18 cellular contexts compared by ENCODE assay signal in the genomic region with DNA sequence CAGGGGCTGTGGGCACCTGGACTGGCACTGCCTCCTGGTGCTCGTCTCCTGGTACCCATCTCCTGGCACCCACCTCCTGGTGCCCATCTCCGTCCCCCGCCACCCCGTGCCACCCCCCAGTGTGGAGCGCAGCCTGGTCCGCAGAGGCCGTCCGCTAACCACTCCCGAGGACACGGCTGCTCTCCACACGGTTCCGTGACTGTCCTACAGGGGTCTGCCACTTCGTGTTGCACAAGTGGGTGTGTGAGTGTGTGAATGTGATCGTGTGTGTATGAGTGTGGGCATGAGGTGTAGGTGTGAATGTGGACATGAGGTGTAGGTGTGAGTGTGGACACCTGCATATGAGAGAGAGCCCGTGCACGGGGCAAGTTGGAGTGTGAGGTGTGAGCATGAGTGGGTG.
DNase-seq lines count a peak whose midpoint lies in the region; ATAC-seq and TF ChIP-seq lines count a peak whose summit lies in the region.
"Had no signal": no experiment of that assay in that cellular context is flagged by ENCODE, and none has a peak within 500 bp of the region (broad histone marks: within the 10 kb centered on the region; RNA-seq: fewer than 3 reads in every experiment).

No MANE protein-coding gene starts in this region.

- H4K8ac ChIP-seq in mesenchymal stem cell (ENCODE audit: low read length): no peak overlapping the region

- H3K4me3 ChIP-seq in esophagus muscularis mucosa (no peak overlapping the region), mesenchymal stem cell (ENCODE audit: insufficient read depth in 1 of 2, low read depth in 1 of 2, low read length in 2 of 2) (no peak overlapping the region)

- no peak overlapping the region for H3K14ac ChIP-seq in mesenchymal stem cell (ENCODE audit: low read length in 2 of 2)

- peak; percentile 51 for DNase-seq in activated effector memory CD4-positive, alpha-beta T cell treated with anti-CD3 and anti-CD28 coated beads, Interleukin-2, amount 50 U/mL, for 16 hours
- no peak for DNase-seq in activated effector memory CD4-positive, alpha-beta T cell treated with Interleukin-2 at 50 U/mL for 16 hours
- peak; percentile 66 for DNase-seq in esophagus muscularis mucosa (ENCODE audit: extremely low spot score)
- peak; percentile 56 for DNase-seq in osteocyte (ENCODE audit: extremely low spot score, unreplicated experiment)
- peak; percentile 38 for DNase-seq in ureter (ENCODE audit: low spot score)
- no peak for DNase-seq in SIG-M5 (lab: John Stamatoyannopoulos, UW)
- no peak for DNase-seq in mesenchymal stem cell
- DNase-seq: COR-L47; DMS153; NCI-H1092; NCI-H1694 treated with DMSO at 0.1 percent for 48 hours; NCI-H345; NCI-H69; NK-92 treated with Interleukin-12 subunit alpha and Interleukin-12 subunit beta, amount 100 ng/mL, for 24 hours had no signal

- TF ChIP-seq POLR2A in esophagus muscularis mucosa (IDR thresholded peaks at IDR 0.05; ENCODE audit: low read depth): no peak

- H3K4me2 ChIP-seq in mesenchymal stem cell (ENCODE audit: low read length, poor library complexity, severe bottlenecking): no peak overlapping the region

- H3K23ac ChIP-seq in mesenchymal stem cell (ENCODE audit: low read length in 2 of 2): no peak overlapping the region

- no peak overlapping the region for H2AK5ac ChIP-seq in mesenchymal stem cell (ENCODE audit: low read length, severe bottlenecking)

- TF ChIP-seq CTCF in esophagus muscularis mucosa (IDR thresholded peaks at IDR 0.05): no peak
- TF ChIP-seq CTCF in osteocyte (IDR thresholded peaks at IDR 0.05): no peak

- H3K27me3 Mint-ChIP-seq in osteocyte (ENCODE audit: unreplicated experiment): no peaks in the 10 kb centered on the region

- H3K27ac Mint-ChIP-seq in osteocyte (ENCODE audit: unreplicated experiment): no peak overlapping the region

- no peak overlapping the region for H3K18ac ChIP-seq in mesenchymal stem cell (ENCODE audit: low read depth in 1 of 2, low read length in 2 of 2)

- TF ChIP-seq EP300 in esophagus muscularis mucosa (IDR thresholded peaks at IDR 0.05): no peak

- no peaks in the 10 kb centered on the region for H3K9me3 Mint-ChIP-seq in osteocyte (ENCODE audit: unreplicated experiment)

- H3K4ac ChIP-seq in mesenchymal stem cell (ENCODE audit: low read depth in 1 of 2, low read length in 2 of 2): no peak overlapping the region

- 87% methylated on average over 13 of the region's 16 CpGs for WGBS in esophagus muscularis mucosa
- 96% methylated on average over 16 of the region's 16 CpGs for WGBS in mesenchymal stem cell

- H3K36me3 ChIP-seq in esophagus muscularis mucosa (no peaks in the 10 kb centered on the region), mesenchymal stem cell (ENCODE audit: control insufficient read depth in 1 of 2, insufficient read depth in 2 of 2, low read depth in 1 of 2, low read length in 2 of 2) (no peaks in the 10 kb centered on the region)

- H2AFZ ChIP-seq in mesenchymal stem cell (ENCODE audit: low read depth, low read length): no peak overlapping the region

- H3K4me3 Mint-ChIP-seq in osteocyte (ENCODE audit: unreplicated experiment): no peak overlapping the region

- no peak overlapping the region for H4K91ac ChIP-seq in mesenchymal stem cell (ENCODE audit: low read length)

- H2BK5ac ChIP-seq in mesenchymal stem cell (ENCODE audit: low read depth, low read length, poor library complexity, severe bottlenecking): no peak overlapping the region

- no peaks in the 10 kb centered on the region for H3K79me1 ChIP-seq in mesenchymal stem cell (replicated peaks; ENCODE audit: low read length, poor library complexity, severe bottlenecking)

- peaks cover 0 to 10% (median 0%) of the 10 kb centered on the region in 4 donors for H3K27me3 ChIP-seq in esophagus muscularis mucosa
- H3K27me3 ChIP-seq in mesenchymal stem cell (ENCODE audit: control insufficient read depth in 1 of 2, insufficient read depth in 1 of 2, low read length in 2 of 2): peaks cover 0 to 3% of the 10 kb centered on the region in 2 experiments

- H2BK15ac ChIP-seq in mesenchymal stem cell (ENCODE audit: low read depth, poor library complexity, severe bottlenecking): no peak overlapping the region

- intact Hi-C loops in esophagus muscularis mucosa (cut with DNase I): no loop called here

- H3K27ac ChIP-seq in esophagus muscularis mucosa (replicated peaks in 1 of 4) (no peak overlapping the region), mesenchymal stem cell (ENCODE audit: low read length, poor library complexity, severe bottlenecking) (no peak overlapping the region)
- H3K27ac ChIP-seq: C4-2B, RWPE1 had no signal

- no peaks in the 10 kb centered on the region for H3K36me3 Mint-ChIP-seq in osteocyte (ENCODE audit: unreplicated experiment)

- no peak overlapping the region for H2BK12ac ChIP-seq in mesenchymal stem cell (ENCODE audit: low read length in 2 of 2)

- H3K9me3 ChIP-seq in esophagus muscularis mucosa (no peaks in the 10 kb centered on the region), mesenchymal stem cell (ENCODE audit: control insufficient read depth, low read length) (no peaks in the 10 kb centered on the region)

- no peak overlapping the region for H3K9ac ChIP-seq in mesenchymal stem cell (ENCODE audit: low read length)

- no peak for ATAC-seq in GM18511 (IDR thresholded peaks at IDR 0.05; ENCODE audit: unreplicated experiment)
- ATAC-seq: HCT116 had no signal

- peaks cover 23% of the 10 kb centered on the region for H3K4me1 Mint-ChIP-seq in osteocyte (ENCODE audit: unreplicated experiment)

- no peak overlapping the region for H2BK120ac ChIP-seq in mesenchymal stem cell (ENCODE audit: low read depth, low read length)

- H3K4me1 ChIP-seq in esophagus muscularis mucosa: peaks cover 0 to 16% (median 0%) of the 10 kb centered on the region in 4 donors
- no peaks in the 10 kb centered on the region for H3K4me1 ChIP-seq in mesenchymal stem cell (ENCODE audit: control insufficient read depth, insufficient read depth, low read depth, low read length)

Comparison
In these comparisons a context has a peak if more than half of its experiments do, and no peak if none do; other contexts are left out.
1. DNase-seq: peak in activated effector memory CD4-positive, alpha-beta T cell treated with anti-CD3 and anti-CD28 coated beads, Interleukin-2, amount 50 U/mL, for 16 hours (single experiment), esophagus muscularis mucosa (single experiment), osteocyte (single experiment) and ureter (single experiment); none in activated effector memory CD4-positive, alpha-beta T cell treated with Interleukin-2 at 50 U/mL for 16 hours (single experiment), SIG-M5 (single experiment) and mesenchymal stem cell (single experiment).